Comparison of ENCODE assay signal across 20 cellular contexts in genomic region chr7:151885202-151885580, GRCh38.
"Had no signal": no experiment of that assay in that cellular context is flagged by ENCODE, and none has a peak within 500 bp of the region (broad histone marks: within the 10 kb centered on the region; RNA-seq: fewer than 3 reads in every experiment).

No MANE protein-coding gene starts in this region.

- H3K4me1 ChIP-seq: body of pancreas, lower lobe of right lung, tibial artery had no signal

- DNase-seq: activated B cell treated with CpG ODN at 0.5 μM for 24 hours; activated CD4-positive, alpha-beta T cell treated with anti-CD3 and anti-CD28 coated beads for 36 hours; activated CD4-positive, alpha-beta T cell treated with anti-CD3 and anti-CD28 coated beads, Interleukin-2, amount 50 U/mL, for 4 hours; activated CD8-positive, alpha-beta memory T cell treated with anti-CD3 and anti-CD28 coated beads for 24 hours; activated CD8-positive, alpha-beta memory T cell treated with anti-CD3 and anti-CD28 coated beads, Interleukin-2, amount 50 U/mL, for 4 hours; activated naive CD4-positive, alpha-beta T cell treated with Interleukin-2 at 50 U/mL for 16 hours; activated T-cell treated with anti-CD3 and anti-CD28 coated beads, Interleukin-2, amount 50 U/mL, for 24 hours; anterior cingulate cortex; body of pancreas; lower lobe of right lung; mesendoderm; naive B cell; retina; stimulated activated CD4-positive, alpha-beta T cell treated with anti-CD3 and anti-CD28 coated beads, Interleukin-4, amount 100 ng/mL, for 24 hours; substantia nigra; T-helper 17 cell had no signal

- ATAC-seq: activated CD4-positive, alpha-beta T cell treated with anti-CD3 and anti-CD28 coated beads for 36 hours; activated T-helper 17 cell treated with anti-CD3 and anti-CD28 coated beads, Interleukin-2, amount 50 U/mL, for 72 hours; body of pancreas; lower lobe of right lung; T-helper 17 cell had no signal

- H3K9me3 ChIP-seq: body of pancreas, lower lobe of right lung, tibial artery had no signal

- H3K27me3 ChIP-seq: body of pancreas had no signal

- H3K36me3 ChIP-seq: cardiac muscle cell, lower lobe of right lung, tibial artery had no signal

- H3K27ac ChIP-seq: body of pancreas, cardiac muscle cell, epithelial cell of prostate, lower lobe of right lung, tibial artery had no signal

- H3K4me3 ChIP-seq: body of pancreas, cardiac muscle cell, lower lobe of right lung, tibial artery had no signal
